ENCODE assay signal across 8 cellular contexts in the genomic region with DNA sequence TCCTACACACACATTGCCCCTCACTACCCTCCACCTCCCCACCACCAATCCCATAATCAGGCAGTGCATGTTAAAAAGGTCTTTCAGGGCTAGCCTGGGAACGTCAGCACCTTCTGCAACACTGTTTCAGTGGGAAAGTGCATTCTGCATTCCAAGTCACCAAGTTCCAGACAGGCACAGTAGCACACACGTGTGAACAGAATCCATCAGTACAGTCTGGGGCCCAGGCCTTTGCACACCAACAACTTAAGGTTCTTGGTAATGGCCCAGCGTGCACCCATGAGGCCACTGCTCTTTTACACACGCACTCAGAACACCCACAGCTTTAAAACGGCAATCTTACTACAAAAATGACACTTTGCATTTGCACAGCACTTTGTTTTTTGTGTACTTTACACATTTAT. TPM values are rescaled to one million over a fixed set of nuclear protein-coding genes. Genes with fewer than 3 reads are reported as not detected.
DNase-seq lines count a peak whose midpoint lies in the region; ATAC-seq and TF ChIP-seq lines count a peak whose summit lies in the region.

No MANE protein-coding gene starts in this region.

- H3K27me3 Mint-ChIP-seq in stimulated activated naive CD8-positive, alpha-beta T cell treated with anti-CD3 and anti-CD28 coated beads, Interleukin-15, Interleukin-2, amounts not matched to agents 100 ng/mL and 50 ng/mL, for 24 hours, result no peaks in the 10 kb centered on the region
- no peaks in the 10 kb centered on the region for H3K27me3 Mint-ChIP-seq in MCF 10A (ENCODE audit: insufficient read depth, unreplicated experiment)

- POLR2A ChIA-PET in MCF 10A (lab: Yijun Ruan, JAX), result interaction anchor here (0.7 to 13.9 kb wide), 12 partner anchors 14 to 707 kb away, joined by 3 to 461 read pairs (median 42); a partner anchor contains a TSS

- H3K27ac Mint-ChIP-seq in stimulated activated naive CD8-positive, alpha-beta T cell treated with anti-CD3 and anti-CD28 coated beads, Interleukin-15, Interleukin-2, amounts not matched to agents 100 ng/mL and 50 ng/mL, for 24 hours, result peak overlapping the region; percentile 81
- H3K27ac Mint-ChIP-seq in MCF 10A (ENCODE audit: low read depth, unreplicated experiment), result peak overlapping the region; percentile 91

- no peak for TF ChIP-seq CTCF in MCF 10A (IDR thresholded peaks at IDR 0.05; ENCODE audit: unreplicated experiment)

- peak overlapping the region; percentile 97 for H3K27ac ChIP-seq in mesodermal cell (ENCODE audit: low read depth, low read length, severe bottlenecking)

- peaks cover 57% of the 10 kb centered on the region for H3K4me1 ChIP-seq in mesodermal cell (ENCODE audit: control insufficient read depth, insufficient read depth, low read length, poor library complexity, severe bottlenecking)

- H3K4me3 ChIP-seq in mesodermal cell (ENCODE audit: extremely low read depth, insufficient read depth, low read length, poor library complexity, severe bottlenecking), result peak overlapping the region; percentile 91

- CTCF ChIA-PET in MCF 10A (lab: Yijun Ruan, JAX), result interaction anchor here (1.1 to 1.8 kb wide), 4 partner anchors 10 to 35 kb away, joined by 3 to 10 read pairs (median 3); no protein-coding TSS in a partner anchor

- H3K4me1 Mint-ChIP-seq in stimulated activated naive CD8-positive, alpha-beta T cell treated with anti-CD3 and anti-CD28 coated beads, Interleukin-15, Interleukin-2, amounts not matched to agents 100 ng/mL and 50 ng/mL, for 24 hours (ENCODE audit: low read depth), result peaks cover 58% of the 10 kb centered on the region
- peaks cover 59% of the 10 kb centered on the region for H3K4me1 Mint-ChIP-seq in MCF 10A (ENCODE audit: insufficient read depth, unreplicated experiment)

- 31 to 67% methylated on average over 2 to 3 of the region's 5 CpGs for WGBS in mesodermal cell (ENCODE audit: insufficient coverage in 2 of 2), 2 experiments

- intact Hi-C loops in MCF 10A (cut with micrococcal nuclease), result loop anchor here (5.0 kb wide), 1 partner anchor 34 kb away; no protein-coding TSS in a partner anchor

- peaks cover 26% of the 10 kb centered on the region for H3K36me3 ChIP-seq in mesodermal cell (ENCODE audit: control insufficient read depth, insufficient read depth, low read length)

- H3K9me3 Mint-ChIP-seq in stimulated activated naive CD8-positive, alpha-beta T cell treated with anti-CD3 and anti-CD28 coated beads, Interleukin-15, Interleukin-2, amounts not matched to agents 100 ng/mL and 50 ng/mL, for 24 hours, result no peaks in the 10 kb centered on the region
- H3K9me3 Mint-ChIP-seq in MCF 10A (ENCODE audit: unreplicated experiment), result no peaks in the 10 kb centered on the region

- H3K36me3 Mint-ChIP-seq in stimulated activated naive CD8-positive, alpha-beta T cell treated with anti-CD3 and anti-CD28 coated beads, Interleukin-15, Interleukin-2, amounts not matched to agents 100 ng/mL and 50 ng/mL, for 24 hours (ENCODE audit: low read depth), result peaks cover 36% of the 10 kb centered on the region
- H3K36me3 Mint-ChIP-seq in MCF 10A (ENCODE audit: insufficient read depth, unreplicated experiment), result peaks cover 65% of the 10 kb centered on the region

- no TSS peak for BruUV-seq in MCF 10A (replicated peaks; lab: Mats Ljungman, UMichigan)

- peak overlapping the region; percentile 90 for H3K4me3 Mint-ChIP-seq in stimulated activated naive CD8-positive, alpha-beta T cell treated with anti-CD3 and anti-CD28 coated beads, Interleukin-15, Interleukin-2, amounts not matched to agents 100 ng/mL and 50 ng/mL, for 24 hours
- H3K4me3 Mint-ChIP-seq in MCF 10A (ENCODE audit: unreplicated experiment), result peak overlapping the region; percentile 98

- DNase-seq in stimulated activated naive CD8-positive, alpha-beta T cell treated with anti-CD3 and anti-CD28 coated beads, Interleukin-15, Interleukin-2, amounts not matched to agents 100 U/mL and 50 U/mL, for 24 hours, result no peak
- DNase-seq in MCF 10A (ENCODE audit: unreplicated experiment) (no peak), C1 segment of cervical spinal cord (lab: John Stamatoyannopoulos, UW) (no peak), NCI-H2107 (lab: John Stamatoyannopoulos, UW) (no peak)

- H3K9me3 ChIP-seq in mesodermal cell (ENCODE audit: control insufficient read depth, low read length), result no peaks in the 10 kb centered on the region

- ATAC-seq in stimulated activated naive CD8-positive, alpha-beta T cell treated with anti-CD3 and anti-CD28 coated beads, Interleukin-15, Interleukin-2, amounts not matched to agents 100 U/mL and 50 U/mL, for 24 hours, result no peak
- ATAC-seq in GM21526 (IDR thresholded peaks at IDR 0.05; ENCODE audit: low FRiP score, unreplicated experiment), result no peak
- no peak for ATAC-seq in GM21529 (IDR thresholded peaks at IDR 0.05; ENCODE audit: unreplicated experiment)

RNA-seq across cellular contexts. Expression of a gene that starts 1.2 kb away (rescaled TPM):
- total RNA-seq in MCF 10A (2022), result 3,317 and 3,451 TPM in 2 replicates
- 1,317 TPM for polyA plus RNA-seq in mesodermal cell (2013, experiment 1 of 2)
- 1,257 TPM for polyA plus RNA-seq in mesodermal cell (2013, experiment 2 of 2)
